Comparison of ENCODE assay signal across 8 cellular contexts in genomic region chr3:129184396-129184656, GRCh38. TPM values are rescaled to one million over a fixed set of nuclear protein-coding genes. Genes with fewer than 3 reads are reported as not detected.
A peak's percentile ranks its signal among the peaks of the same experiment; 100 is the strongest.
DNase-seq lines count a peak whose midpoint lies in the region; ATAC-seq, FAIRE-seq and TF ChIP-seq lines count a peak whose summit lies in the region.

No MANE protein-coding gene starts in this region.

- H3K36me3 ChIP-seq in H1 (ENCODE audit: control insufficient read depth in 2 of 4, insufficient read depth in 4 of 4, low read length in 3 of 4), result peaks cover 0 to 14% (median 1%) of the 10 kb centered on the region in 4 experiments; a peak in 3 of 8 replicates

- CTCF ChIA-PET in H1 (lab: Charles Lee; ENCODE audit: partially characterized antibody), result interaction anchor here (0.7 to 4.8 kb wide), 2 partner anchors 28 to 62 kb away, joined by 3 to 32 read pairs; no protein-coding TSS in a partner anchor

- no peak overlapping the region for H3K18ac ChIP-seq in H1 (ENCODE audit: extremely low read depth, low read length)

- TF ChIP-seq POLR2A in H1 (IDR thresholded peaks at IDR 0.05; ENCODE audit: control extremely low read depth in 1 of 2, low read depth in 2 of 2, low read length in 2 of 2), result no peak

- H4K20me1 ChIP-seq in H1 (replicated peaks in 1 of 2; ENCODE audit: control insufficient read depth in 1 of 2, insufficient read depth in 2 of 2, low read length in 2 of 2), result peaks cover 11 to 15% of the 10 kb centered on the region in 2 experiments

- no peak for ATAC-seq in GM21825 (IDR thresholded peaks at IDR 0.05; ENCODE audit: unreplicated experiment)

- H3K79me2 ChIP-seq in H1 (ENCODE audit: control insufficient read depth in 1 of 2, insufficient read depth in 2 of 2, low read length in 2 of 2), result peaks cover 38 to 54% of the 10 kb centered on the region in 2 experiments

- H2BK12ac ChIP-seq in H1 (ENCODE audit: low read depth, low read length), result no peak overlapping the region

- H3K4me1 Mint-ChIP-seq in HFFc6 (ENCODE audit: low read depth), result peaks cover 38% of the 10 kb centered on the region

- 0 out of 2 replicates have a peak, but pooled peaks cover 2% of the 10 kb centered on the region for H3K79me1 ChIP-seq in H1 (ENCODE audit: low read depth, low read length)

- peak overlapping the region in 3 of 4 experiments; percentile 88 to 100 (median 99); a peak in 6 of 7 replicates for H3K9ac ChIP-seq in H1 (replicated peaks in 1 of 4; ENCODE audit: extremely low read depth in 1 of 4, low read depth in 3 of 4, low read length in 3 of 4)

- peak overlapping the region; percentile 77 to 100 (median 98) for H3K4me3 ChIP-seq in H1 (ENCODE audit: extremely low read depth in 1 of 4, insufficient read depth in 2 of 4, low read depth in 3 of 4, low read length in 4 of 4)

- TF ChIP-seq RAD21 in H1 (IDR thresholded peaks at IDR 0.05 in 1 of 2, conservative IDR thresholded peaks at IDR 0.05 in 1 of 2; ENCODE audit: low read depth in 2 of 2, low read length in 2 of 2), result no peak

- peak overlapping the region; percentile 98 for H3K4me3 Mint-ChIP-seq in HFFc6

- no peak for TF ChIP-seq EP300 in H1 (IDR thresholded peaks at IDR 0.05; ENCODE audit: borderline replicate concordance in 1 of 2, low read depth in 2 of 2, low read length in 2 of 2)

- no peaks in the 10 kb centered on the region for H3K9me3 Mint-ChIP-seq in HFFc6

- H2BK5ac ChIP-seq in H1 (ENCODE audit: low read depth, low read length), result peak overlapping the region; percentile 3; the same call in 1 of the 2 replicates

- FAIRE-seq in H1 (lab: Jason Lieb, UNC), result no peak

- no peak for TF ChIP-seq CTCF in HFFc6 (IDR thresholded peaks at IDR 0.05)
- no peak for TF ChIP-seq CTCF in H1 (IDR thresholded peaks at IDR 0.05; ENCODE audit: control extremely low read depth in 1 of 3, insufficient read depth in 1 of 3, low read depth in 1 of 3, low read length in 3 of 3)

- H3K14ac ChIP-seq in H1 (ENCODE audit: insufficient read length), result no peak overlapping the region

- H3K27ac Mint-ChIP-seq in HFFc6, result peak overlapping the region; percentile 97

- 23% methylated on average over 5 of the region's 5 CpGs; no CpG with 5 or more reads in 1 of the 2 experiments for WGBS in H1 (ENCODE audit: extremely low coverage in 1 of 2, insufficient coverage in 1 of 2, insufficient read length in 1 of 2, insufficient replicate concordance in 2 of 2, low coverage in 1 of 2, low lambda C conversion rate in 2 of 2, missing lambda C conversion rate in 1 of 2), 2 experiments

- no peak overlapping the region for H2BK120ac ChIP-seq in H1 (replicated peaks; ENCODE audit: low read depth, low read length)

- no peak overlapping the region for H2AFZ ChIP-seq in H1 (ENCODE audit: low read length)

- no peak overlapping the region for H4K8ac ChIP-seq in H1 (ENCODE audit: extremely low read depth, insufficient read depth, low read length)

- H2BK20ac ChIP-seq in H1 (ENCODE audit: low read length), result no peak overlapping the region

- POLR2A ChIA-PET in H1 (lab: Charles Lee; ENCODE audit: partially characterized antibody), result interaction anchor here (0.6 to 3.9 kb wide), 22 partner anchors 9 to 305 kb away, joined by 3 to 39 read pairs (median 5); partner anchors contain the start of gene RAB43

- peaks cover 0 to 4% (median 0%) of the 10 kb centered on the region in 4 experiments; a peak in 1 of 7 replicates for H3K4me1 ChIP-seq in H1 (replicated peaks in 1 of 4; ENCODE audit: control insufficient read depth in 3 of 4, insufficient read depth in 4 of 4, low read length in 3 of 4)

- H3K56ac ChIP-seq in H1 (replicated peaks; ENCODE audit: insufficient read length, low read depth, low read length), result peak overlapping the region; percentile 49

- no peak overlapping the region for H3K4ac ChIP-seq in H1 (replicated peaks; ENCODE audit: insufficient read length, low read depth, low read length)

- no peaks in the 10 kb centered on the region for H3K9me3 ChIP-seq in H1 (ENCODE audit: insufficient read depth in 2 of 2, low read depth in 1 of 2, low read length in 1 of 2)

- DNase-seq in COR-L47 (lab: John Stamatoyannopoulos, UW), result peak; percentile 34
- no peak for DNase-seq in HFFc6
- DNase-seq in SK-N-DZ (ENCODE audit: low spot score), result peak; percentile 53
- no peak for DNase-seq in H1 (ENCODE audit: low read depth in 1 of 2, low spot score in 2 of 2)
- DNase-seq in myocyte (ENCODE audit: low read depth), result peak; percentile 40
- no peak for DNase-seq in GM19238 (ENCODE audit: insufficient read length, low spot score)
- no peak for DNase-seq in globus pallidus (ENCODE audit: low spot score)

- H3K23me2 ChIP-seq in H1 (ENCODE audit: low read depth, low read length), result peaks cover 5% of the 10 kb centered on the region; the same call in 1 of the 2 replicates

- H4K5ac ChIP-seq in H1 (ENCODE audit: insufficient read length, low read depth, low read length), result peak overlapping the region; percentile 98

- H3K27ac ChIP-seq in H1 (ENCODE audit: low read depth, low read length), result peak overlapping the region; percentile 76; the same call in 1 of the 2 replicates

- H4K91ac ChIP-seq in H1 (replicated peaks; ENCODE audit: insufficient read length, low read length), result no peak overlapping the region

- H3K27me3 Mint-ChIP-seq in HFFc6 (ENCODE audit: insufficient read depth), result peaks cover 1% of the 10 kb centered on the region

- H3K23ac ChIP-seq in H1 (ENCODE audit: insufficient read length), result no peak overlapping the region

- peaks cover 32% of the 10 kb centered on the region for H3K36me3 Mint-ChIP-seq in HFFc6 (ENCODE audit: low read depth)

- H2AK5ac ChIP-seq in H1 (ENCODE audit: low read depth, low read length), result no peak overlapping the region

- no peak overlapping the region for H2BK15ac ChIP-seq in H1 (ENCODE audit: low read length)

- H3K27me3 ChIP-seq in H1 (replicated peaks in 1 of 4; ENCODE audit: control insufficient read depth in 3 of 4, extremely low read depth in 1 of 4, insufficient read depth in 3 of 4, low read length in 3 of 4), result no peaks in the 10 kb centered on the region

- peak overlapping the region; percentile 75 to 89 for H3K4me2 ChIP-seq in H1 (ENCODE audit: insufficient read depth in 1 of 2, low read depth in 2 of 2, low read length in 2 of 2)

TF ChIP-seq in H1, 55 proteins besides CTCF, POLR2A, EP300 and RAD21 (continues in another document):
- TF ChIP-seq TAF1 (IDR thresholded peaks at IDR 0.05; ENCODE audit: low read depth, low read length) (no peak), GABPA (IDR thresholded peaks at IDR 0.05; ENCODE audit: borderline replicate concordance, insufficient read depth, low read length) (no peak), USF2 (IDR thresholded peaks at IDR 0.05; ENCODE audit: low read length) (no peak)

RNA-seq across cellular contexts. Expression of gene CNBP, which starts 0.6 kb away (rescaled TPM):
- total RNA-seq in HFFc6 (2021; fragmentation: NEBNext Ultra II Directional; extraction: Animal tissue kit (Norgen Biotek cat#: 25700)), result 100 to 1,000 TPM; 229 to 242 (median 240) TPM
- 560 and 563 TPM in 2 replicates for polyA plus RNA-seq in SK-N-DZ (2014; cell fraction: cytosol; rRNA removed)
- polyA plus RNA-seq in SK-N-DZ (2014; cell fraction: nucleus; rRNA removed), result 310 and 358 TPM in 2 replicates
- 351 and 371 TPM in 2 replicates for total RNA-seq in H1 (2021; fragmentation: NEBNext Ultra II Directional; extraction: Animal tissue kit (Norgen Biotek cat#: 25700))
- polyA plus RNA-seq in H1 (2011; rRNA removed), result 230 and 315 TPM in 2 replicates
- polyA plus RNA-seq in H1 (2011; cell fraction: cytosol; rRNA removed), result 431 TPM
- polyA plus RNA-seq in H1 (2011; cell fraction: nucleus; rRNA removed), result 165 TPM
- polyA plus RNA-seq in H1 (2012, experiment 1 of 2), result 271 to 353 TPM (median 334 TPM) in 4 replicates
- polyA plus RNA-seq in H1 (2012, experiment 2 of 2), result 41.1 TPM
- polyA plus RNA-seq in H1 (2013, experiment 1 of 2), result 223 TPM
- 230 TPM for polyA plus RNA-seq in H1 (2013, experiment 2 of 2)
- polyA minus RNA-seq in H1 (2011; rRNA and poly(A)+ RNA removed), result 294 and 423 TPM in 2 replicates
- 177 TPM for polyA minus RNA-seq in H1 (2011; cell fraction: cytosol; rRNA and poly(A)+ RNA removed)
- 111 TPM for polyA minus RNA-seq in H1 (2011; cell fraction: nucleus; rRNA and poly(A)+ RNA removed)
- total RNA-seq in myocyte, result 398 and 566 TPM in 2 replicates
- 207 TPM for polyA plus RNA-seq in myocyte (2012)

RNA-seq across cellular contexts. Expression of gene ISY1, which starts 23.5 kb away (rescaled TPM):
- 10 to 100 TPM; 34.6 to 50.6 (median 42.2) TPM for total RNA-seq in HFFc6 (2021; fragmentation: NEBNext Ultra II Directional; extraction: Animal tissue kit (Norgen Biotek cat#: 25700))
- 53.0 TPM in 2 replicates for polyA plus RNA-seq in SK-N-DZ (2014; cell fraction: cytosol; rRNA removed)
- 11.4 and 19.1 TPM in 2 replicates for polyA plus RNA-seq in SK-N-DZ (2014; cell fraction: nucleus; rRNA removed)
- 16.6 and 21.8 TPM in 2 replicates for total RNA-seq in H1 (2021; fragmentation: NEBNext Ultra II Directional; extraction: Animal tissue kit (Norgen Biotek cat#: 25700))
- polyA plus RNA-seq in H1 (2011; rRNA removed), result 27.8 and 38.7 TPM in 2 replicates
- 18.8 TPM for polyA plus RNA-seq in H1 (2011; cell fraction: cytosol; rRNA removed)
- polyA plus RNA-seq in H1 (2011; cell fraction: nucleus; rRNA removed), result 8.4 TPM
- 18.6 to 24.4 TPM (median 21.2 TPM) in 4 replicates for polyA plus RNA-seq in H1 (2012, experiment 1 of 2)
- polyA plus RNA-seq in H1 (2012, experiment 2 of 2), result 7.8 TPM
- 9.6 TPM for polyA plus RNA-seq in H1 (2013, experiment 1 of 2)
- 9.7 TPM for polyA plus RNA-seq in H1 (2013, experiment 2 of 2)
- 4.9 and 9.5 TPM in 2 replicates for polyA minus RNA-seq in H1 (2011; rRNA and poly(A)+ RNA removed)
- 16.7 TPM for polyA minus RNA-seq in H1 (2011; cell fraction: cytosol; rRNA and poly(A)+ RNA removed)
- polyA minus RNA-seq in H1 (2011; cell fraction: nucleus; rRNA and poly(A)+ RNA removed), result 5.3 TPM
- total RNA-seq in myocyte, result 29.9 and 39.4 TPM in 2 replicates
- 29.6 TPM for polyA plus RNA-seq in myocyte (2012)

Comparison
In these comparisons a context has a peak if more than half of its experiments do, and no peak if none do; other contexts are left out.
1. DNase-seq: peak in COR-L47 (single experiment), SK-N-DZ (single experiment) and myocyte (single experiment); none in HFFc6 (single experiment), H1 (0 of 2), GM19238 (single experiment) and globus pallidus (single experiment).